17 cellular contexts compared by ENCODE assay signal in genomic region chr3:147407495-147408179, GRCh38. TPM values are rescaled to one million over a fixed set of nuclear protein-coding genes. Genes with fewer than 3 reads are reported as not detected.
DNase-seq lines count a peak whose midpoint lies in the region; ATAC-seq and TF ChIP-seq lines count a peak whose summit lies in the region.
"Had no signal": no experiment of that assay in that cellular context is flagged by ENCODE, and none has a peak within 500 bp of the region (broad histone marks: within the 10 kb centered on the region; RNA-seq: fewer than 3 reads in every experiment).

No MANE protein-coding gene starts in this region.

- CTCF ChIA-PET in Caco-2 (lab: Charles Lee), result no interaction called here

- peaks cover 6% of the 10 kb centered on the region for H3K36me3 Mint-ChIP-seq in Caco-2 (ENCODE audit: insufficient read depth, unreplicated experiment)
- no peaks in the 10 kb centered on the region for H3K36me3 Mint-ChIP-seq in nephron progenitor cell (ENCODE audit: low read depth)

- H3K4me3 ChIP-seq in Caco-2 (ENCODE audit: low read depth, low read length) (no peak overlapping the region), HUES48 (ENCODE audit: low read depth, low read length) (peak overlapping the region; percentile 61), choroid plexus epithelial cell (ENCODE audit: low read depth, low read length) (peak overlapping the region; percentile 90)
- H3K4me3 ChIP-seq: lower lobe of right lung, tibial nerve had no signal

- peak overlapping the region; percentile 17 for H3K27ac ChIP-seq in HUES48 (ENCODE audit: low read depth, low read length)
- H3K27ac ChIP-seq: epithelial cell of prostate, lower lobe of right lung, parathyroid adenoma, tibial nerve had no signal

- TF ChIP-seq CTCF in Caco-2 (IDR thresholded peaks at IDR 0.05; ENCODE audit: insufficient read depth in 1 of 2, low read depth in 1 of 2, low read length in 1 of 2, severe bottlenecking in 1 of 2, unreplicated experiment in 1 of 2), result no peak
- no peak for TF ChIP-seq CTCF in choroid plexus epithelial cell (conservative IDR thresholded peaks at IDR 0.05; ENCODE audit: low read depth, low read length)
- no peak for TF ChIP-seq CTCF in nephron progenitor cell (IDR thresholded peaks at IDR 0.05)

- H3K27me3 Mint-ChIP-seq in Caco-2 (ENCODE audit: insufficient read depth, unreplicated experiment) (peaks cover 5% of the 10 kb centered on the region), nephron progenitor cell (ENCODE audit: low read depth, poor library complexity) (peaks cover 100% of the 10 kb centered on the region)

- H3K4me1 ChIP-seq in Caco-2 (no peaks in the 10 kb centered on the region), HUES48 (ENCODE audit: control insufficient read depth, insufficient read depth, low read length) (peaks cover 61% of the 10 kb centered on the region)
- H3K4me1 ChIP-seq: parathyroid adenoma had no signal

- DNase-seq in Caco-2, result no peak
- DNase-seq in choroid plexus epithelial cell (ENCODE audit: low read depth), result peak; percentile 52
- DNase-seq in nephron progenitor cell, result no peak
- no peak for DNase-seq in AG20443 (ENCODE audit: low spot score)
- DNase-seq in NCI-H1930 (lab: John Stamatoyannopoulos, UW), result no peak
- DNase-seq in DMS79 treated with DMSO at 0.1 percent for 48 hours (lab: John Stamatoyannopoulos, UW), result no peak
- DNase-seq: activated T-cell treated with anti-CD3 and anti-CD28 coated beads, Interleukin-2, amount 50 U/mL, for 4 hours; COR-L47; lower lobe of right lung; NCI-H1436 treated with DMSO at 0.1 percent for 48 hours had no signal

- H3K9me3 Mint-ChIP-seq in Caco-2 (ENCODE audit: unreplicated experiment), result peaks cover 9% of the 10 kb centered on the region
- no peaks in the 10 kb centered on the region for H3K9me3 Mint-ChIP-seq in nephron progenitor cell

- BruUV-seq in Caco-2 (replicated peaks; lab: Mats Ljungman, UMichigan), result no TSS peak

- intact Hi-C loops in Caco-2 (cut with micrococcal nuclease; ENCODE audit: unreplicated experiment), result no loop called here

- no peaks in the 10 kb centered on the region for H3K9me3 ChIP-seq in Caco-2
- H3K9me3 ChIP-seq in HUES48 (ENCODE audit: control insufficient read depth, insufficient read depth, low read length), result no peaks in the 10 kb centered on the region
- H3K9me3 ChIP-seq: lower lobe of right lung had no signal

- no peak overlapping the region for H3K27ac Mint-ChIP-seq in Caco-2 (ENCODE audit: unreplicated experiment)
- H3K27ac Mint-ChIP-seq in nephron progenitor cell, result peak overlapping the region; percentile 68

- H3K27me3 ChIP-seq in Caco-2 (replicated peaks; ENCODE audit: control insufficient read depth, insufficient read depth, low read length) (no peaks in the 10 kb centered on the region), HUES48 (ENCODE audit: control insufficient read depth, insufficient read depth, low read length) (peaks cover 100% of the 10 kb centered on the region)

- no peak for ATAC-seq in HG03520 (IDR thresholded peaks at IDR 0.05; ENCODE audit: unreplicated experiment)
- ATAC-seq: activated T-cell treated with anti-CD3 and anti-CD28 coated beads, Interleukin-2, amount 50 U/mL, for 4 hours; lower lobe of right lung had no signal

- no peaks in the 10 kb centered on the region for H3K36me3 ChIP-seq in Caco-2 (ENCODE audit: control insufficient read depth, insufficient read depth, low read length)
- H3K36me3 ChIP-seq in HUES48 (ENCODE audit: control insufficient read depth, insufficient read depth, low read length), result no peaks in the 10 kb centered on the region
- H3K36me3 ChIP-seq: lower lobe of right lung, tibial nerve had no signal

- H3K9ac ChIP-seq in HUES48 (ENCODE audit: low read depth, low read length), result no peak overlapping the region
- H3K9ac ChIP-seq: parathyroid adenoma had no signal

- H3K4me3 Mint-ChIP-seq in Caco-2 (ENCODE audit: unreplicated experiment), result peak overlapping the region; percentile 61
- H3K4me3 Mint-ChIP-seq in nephron progenitor cell, result peak overlapping the region; percentile 73
- H3K4me3 Mint-ChIP-seq: activated T-cell treated with anti-CD3 and anti-CD28 coated beads, Interleukin-2, amount 50 U/mL, for 4 hours had no signal

- POLR2A ChIA-PET in Caco-2 (lab: Charles Lee), result no interaction called here

- H3K4me1 Mint-ChIP-seq in Caco-2 (ENCODE audit: low read depth, unreplicated experiment) (peaks cover 7% of the 10 kb centered on the region), nephron progenitor cell (peaks cover 57% of the 10 kb centered on the region)

RNA-seq across cellular contexts. Expression of gene ZIC4, which starts 1.3 kb away (rescaled TPM):
- not detected in 2 replicates for total RNA-seq in Caco-2 (2022)
- total RNA-seq: activated T-cell treated with anti-CD3 and anti-CD28 coated beads, Interleukin-2, amount 50 U/mL, for 4 hours; bronchial epithelial cell; lower lobe of right lung; SK-MEL-5 had no signal

RNA-seq across cellular contexts. Expression of gene ZIC1, which starts 1.5 kb away (rescaled TPM):
- total RNA-seq in Caco-2 (2022), result not detected in 2 replicates
- total RNA-seq: activated T-cell treated with anti-CD3 and anti-CD28 coated beads, Interleukin-2, amount 50 U/mL, for 4 hours; bronchial epithelial cell; lower lobe of right lung; tibial nerve had no signal
